10 cellular contexts compared by ENCODE assay signal in the genomic region with DNA sequence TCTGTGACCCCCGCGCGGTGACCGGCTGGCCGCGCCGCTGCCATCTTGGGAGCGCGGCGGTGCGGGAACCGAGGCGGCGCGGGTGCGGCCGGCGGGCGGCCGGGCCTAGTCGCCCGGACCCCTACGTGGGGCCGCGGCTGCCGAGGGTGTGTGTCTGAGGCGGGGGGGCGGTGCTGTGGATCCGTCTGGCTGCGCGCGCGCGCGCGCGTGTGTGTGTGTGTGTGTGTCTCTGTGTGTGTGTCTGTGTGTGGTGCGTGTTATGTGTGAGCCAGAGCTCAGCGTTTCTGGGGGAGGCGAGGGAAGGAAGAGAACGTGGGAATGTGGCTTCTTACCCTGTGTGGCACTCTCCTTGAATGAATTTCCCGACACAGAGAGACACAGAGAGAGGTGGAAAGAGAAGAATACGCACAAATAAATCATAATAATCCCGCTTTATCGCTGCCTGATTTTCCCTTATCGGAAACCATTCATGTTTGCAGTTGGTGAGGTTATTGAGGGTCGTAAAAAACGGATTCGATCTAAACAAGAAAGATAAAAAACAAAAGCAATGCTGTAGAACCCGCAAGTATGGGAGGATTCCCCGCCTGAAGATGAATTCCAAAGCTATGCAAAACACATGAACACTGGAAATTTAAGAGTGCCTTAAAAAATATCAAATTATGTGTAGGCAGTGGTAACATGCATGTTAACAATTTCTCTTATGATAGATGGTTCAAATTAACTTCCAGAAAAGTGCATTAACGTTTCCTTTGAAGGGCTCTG. TPM values are rescaled to one million over a fixed set of nuclear protein-coding genes. Genes with fewer than 3 reads are reported as not detected.
A peak's percentile ranks its signal among the peaks of the same experiment; 100 is the strongest.
DNase-seq lines count a peak whose midpoint lies in the region; ATAC-seq, FAIRE-seq and TF ChIP-seq lines count a peak whose summit lies in the region.
"Had no signal": no experiment of that assay in that cellular context is flagged by ENCODE, and none has a peak within 500 bp of the region (broad histone marks: within the 10 kb centered on the region; RNA-seq: fewer than 3 reads in every experiment).

No MANE protein-coding gene starts in this region.

- peak overlapping the region; percentile 49 to 67 for H3K27ac ChIP-seq in kidney (ENCODE audit: low read depth in 2 of 2, low read length in 2 of 2)

- peak overlapping the region; percentile 29 to 61 for H3K4me3 ChIP-seq in kidney (ENCODE audit: low read length in 2 of 2)

- H3K36me3 Mint-ChIP-seq in activated CD4-positive, alpha-beta T cell treated with anti-CD3 and anti-CD28 coated beads for 36 hours (ENCODE audit: low read depth): peaks cover 6% of the 10 kb centered on the region
- H3K36me3 Mint-ChIP-seq in stimulated activated memory B cell treated with anti-CD40 and anti-IgM and Interleukin-4, amounts not matched to agents 10 μg/mL and 1 μg/mL and 100 μg/mL, for 72 hours: peaks cover 9% of the 10 kb centered on the region

- H3K36me3 ChIP-seq in kidney (ENCODE audit: control insufficient read depth in 1 of 2, insufficient read depth in 2 of 2, low read length in 2 of 2): no peaks in the 10 kb centered on the region

- H3K4me1 Mint-ChIP-seq in activated CD4-positive, alpha-beta T cell treated with anti-CD3 and anti-CD28 coated beads for 36 hours: peaks cover 22% of the 10 kb centered on the region
- H3K4me1 Mint-ChIP-seq in stimulated activated memory B cell treated with anti-CD40 and anti-IgM and Interleukin-4, amounts not matched to agents 10 μg/mL and 1 μg/mL and 100 μg/mL, for 72 hours: peaks cover 15% of the 10 kb centered on the region

- intact Hi-C loops in activated CD4-positive, alpha-beta T cell treated with anti-CD3 and anti-CD28 coated beads for 36 hours (cut with DNase I, micrococcal nuclease): no loop called here
- intact Hi-C loops in kidney (cut with DNase I): no loop called here

- peak overlapping the region; percentile 29 to 77 for H3K9ac ChIP-seq in kidney (ENCODE audit: low read length in 2 of 2)

- CTCF ChIA-PET in activated CD4-positive, alpha-beta T cell treated with anti-CD3 and anti-CD28 coated beads for 36 hours (lab: Charles Lee): interaction anchor here (1.1 to 1.6 kb wide), 3 partner anchors 10 to 12 kb away, joined by 4 to 5 read pairs (median 5); no protein-coding TSS in a partner anchor

- H3K9me3 Mint-ChIP-seq in activated CD4-positive, alpha-beta T cell treated with anti-CD3 and anti-CD28 coated beads for 36 hours (ENCODE audit: low read depth): no peaks in the 10 kb centered on the region
- H3K9me3 Mint-ChIP-seq in stimulated activated memory B cell treated with anti-CD40 and anti-IgM and Interleukin-4, amounts not matched to agents 10 μg/mL and 1 μg/mL and 100 μg/mL, for 72 hours: peaks cover 3% of the 10 kb centered on the region

- ATAC-seq in activated CD4-positive, alpha-beta T cell treated with anti-CD3 and anti-CD28 coated beads for 36 hours: no peak
- ATAC-seq in stimulated activated memory B cell treated with anti-CD40 and anti-IgM and Interleukin-4, amounts not matched to agents 10 μg/mL and 1 μg/mL and 100 μg/mL, for 72 hours: no peak

- POLR2A ChIA-PET in activated CD4-positive, alpha-beta T cell treated with anti-CD3 and anti-CD28 coated beads for 36 hours (lab: Charles Lee): no interaction called here

- FAIRE-seq in kidney (lab: Jason Lieb, UNC): no peak

- DNase-seq in activated CD4-positive, alpha-beta T cell treated with anti-CD3 and anti-CD28 coated beads for 36 hours: no peak
- DNase-seq in activated CD4-positive, alpha-beta T cell treated with anti-CD3 and anti-CD28 coated beads for 48 hours: no peak
- DNase-seq in astrocyte of the hippocampus (ENCODE audit: low read depth, low spot score) (peak; percentile 61), kidney (peak; percentile 74), GDM1 (lab: John Stamatoyannopoulos, UW) (no peak), NCI-H2107 treated with DMSO at 0.1 percent for 48 hours (lab: John Stamatoyannopoulos, UW; ENCODE audit: unreplicated experiment) (no peak), NCI-H2196 treated with DMSO at 0.1 percent for 48 hours (lab: John Stamatoyannopoulos, UW; ENCODE audit: unreplicated experiment) (no peak)
- DNase-seq: activated CD4-positive, CD25-positive, alpha-beta regulatory T cell; NK-92 treated with Interleukin-12 subunit alpha and Interleukin-12 subunit beta, amount 100 ng/mL, for 24 hours had no signal

- H3K4me1 ChIP-seq in kidney (ENCODE audit: control insufficient read depth in 1 of 2, insufficient read depth in 1 of 2, low read depth in 1 of 2, low read length in 2 of 2): peaks cover 5 to 14% of the 10 kb centered on the region in 2 donors

- no peaks in the 10 kb centered on the region for H3K9me3 ChIP-seq in kidney (ENCODE audit: control insufficient read depth in 1 of 2, low read length in 2 of 2)

- H3K4me3 Mint-ChIP-seq in activated CD4-positive, alpha-beta T cell treated with anti-CD3 and anti-CD28 coated beads for 36 hours: peak overlapping the region; percentile 28
- peak overlapping the region; percentile 15 for H3K4me3 Mint-ChIP-seq in stimulated activated memory B cell treated with anti-CD40 and anti-IgM and Interleukin-4, amounts not matched to agents 10 μg/mL and 1 μg/mL and 100 μg/mL, for 72 hours

- no peak for TF ChIP-seq CTCF in kidney (IDR thresholded peaks at IDR 0.05; ENCODE audit: borderline replicate concordance, extremely low read depth, insufficient read depth)

- peaks cover 66% of the 10 kb centered on the region for H3K27me3 Mint-ChIP-seq in activated CD4-positive, alpha-beta T cell treated with anti-CD3 and anti-CD28 coated beads for 36 hours
- H3K27me3 Mint-ChIP-seq in stimulated activated memory B cell treated with anti-CD40 and anti-IgM and Interleukin-4, amounts not matched to agents 10 μg/mL and 1 μg/mL and 100 μg/mL, for 72 hours: peaks cover 51% of the 10 kb centered on the region

- H3K27ac Mint-ChIP-seq in activated CD4-positive, alpha-beta T cell treated with anti-CD3 and anti-CD28 coated beads for 36 hours: peak overlapping the region; percentile 24
- H3K27ac Mint-ChIP-seq in stimulated activated memory B cell treated with anti-CD40 and anti-IgM and Interleukin-4, amounts not matched to agents 10 μg/mL and 1 μg/mL and 100 μg/mL, for 72 hours: no peak overlapping the region

RNA-seq across cellular contexts. Expression of a gene that starts 5.7 kb away (rescaled TPM):
- total RNA-seq in activated CD4-positive, alpha-beta T cell treated with anti-CD3 and anti-CD28 coated beads for 36 hours: not detected
- total RNA-seq in kidney: 49.5 TPM
- 22.8 TPM for polyA plus RNA-seq in kidney (ENCODE audit: insufficient read depth, low read depth, low replicate concordance)

RNA-seq across cellular contexts. Expression of a gene that starts 7.7 kb away (rescaled TPM):
- not detected for total RNA-seq in activated CD4-positive, alpha-beta T cell treated with anti-CD3 and anti-CD28 coated beads for 36 hours
- total RNA-seq in kidney: 13.0 TPM
- polyA plus RNA-seq in kidney (ENCODE audit: insufficient read depth, low read depth, low replicate concordance): 16.0 TPM

Comparison
In these comparisons a context has a peak if more than half of its experiments do, and no peak if none do; other contexts are left out.
1. DNase-seq: peak in astrocyte of the hippocampus (single experiment) and kidney (single experiment); none in activated CD4-positive, alpha-beta T cell treated with anti-CD3 and anti-CD28 coated beads for 36 hours (single experiment), activated CD4-positive, alpha-beta T cell treated with anti-CD3 and anti-CD28 coated beads for 48 hours (single experiment), GDM1 (single experiment), NCI-H2107 treated with DMSO at 0.1 percent for 48 hours (single experiment) and NCI-H2196 treated with DMSO at 0.1 percent for 48 hours (single experiment).
2. RNA of a gene that starts 5.7 kb away (total RNA-seq): 49.5 TPM in kidney (single experiment); not detected in activated CD4-positive, alpha-beta T cell treated with anti-CD3 and anti-CD28 coated beads for 36 hours; every median in the first group is over 10 times any median in the second.
3. RNA of a gene that starts 7.7 kb away (total RNA-seq): 13.0 TPM in kidney (single experiment); not detected in activated CD4-positive, alpha-beta T cell treated with anti-CD3 and anti-CD28 coated beads for 36 hours; every median in the first group is over 10 times any median in the second.